Comparison of ENCODE assay signal across 1 cellular context in the genomic region with DNA sequence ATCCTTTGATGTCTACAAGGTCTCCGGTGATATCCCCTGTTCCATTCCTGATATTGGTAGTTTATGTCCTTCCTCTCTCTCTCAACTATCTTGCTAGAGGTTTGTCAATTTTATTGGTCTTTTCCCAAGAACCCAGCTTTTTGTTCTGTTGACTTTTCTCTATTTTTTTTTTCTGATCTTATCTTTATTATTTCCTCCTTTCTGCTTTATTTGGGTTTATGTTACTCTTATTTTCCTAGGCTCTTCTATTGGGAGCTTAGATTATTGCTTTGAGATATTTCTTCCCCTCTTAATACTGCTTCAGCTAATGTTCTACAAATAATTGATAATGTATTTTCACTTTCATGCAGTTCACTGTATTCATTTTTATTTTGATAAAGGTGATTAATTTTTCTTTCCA.
TF ChIP-seq lines count a peak whose summit lies in the region.

No MANE protein-coding gene starts in this region.

TF ChIP-seq in HEK293, 187 proteins besides CTCF, POLR2A, EP300 and RAD21 (continued from another document):
- TF ChIP-seq, protein P1, sequence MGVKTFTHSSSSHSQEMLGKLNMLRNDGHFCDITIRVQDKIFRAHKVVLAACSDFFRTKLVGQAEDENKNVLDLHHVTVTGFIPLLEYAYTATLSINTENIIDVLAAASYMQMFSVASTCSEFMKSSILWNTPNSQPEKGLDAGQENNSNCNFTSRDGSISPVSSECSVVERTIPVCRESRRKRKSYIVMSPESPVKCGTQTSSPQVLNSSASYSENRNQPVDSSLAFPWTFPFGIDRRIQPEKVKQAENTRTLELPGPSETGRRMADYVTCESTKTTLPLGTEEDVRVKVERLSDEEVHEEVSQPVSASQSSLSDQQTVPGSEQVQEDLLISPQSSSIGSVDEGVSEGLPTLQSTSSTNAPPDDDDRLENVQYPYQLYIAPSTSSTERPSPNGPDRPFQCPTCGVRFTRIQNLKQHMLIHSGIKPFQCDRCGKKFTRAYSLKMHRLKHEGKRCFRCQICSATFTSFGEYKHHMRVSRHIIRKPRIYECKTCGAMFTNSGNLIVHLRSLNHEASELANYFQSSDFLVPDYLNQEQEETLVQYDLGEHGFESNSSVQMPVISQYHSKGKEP (tag by site-specific recombination; IDR thresholded peaks at IDR 0.05), result no peak
